Comparison of ENCODE assay signal across 12 cellular contexts in the genomic region with DNA sequence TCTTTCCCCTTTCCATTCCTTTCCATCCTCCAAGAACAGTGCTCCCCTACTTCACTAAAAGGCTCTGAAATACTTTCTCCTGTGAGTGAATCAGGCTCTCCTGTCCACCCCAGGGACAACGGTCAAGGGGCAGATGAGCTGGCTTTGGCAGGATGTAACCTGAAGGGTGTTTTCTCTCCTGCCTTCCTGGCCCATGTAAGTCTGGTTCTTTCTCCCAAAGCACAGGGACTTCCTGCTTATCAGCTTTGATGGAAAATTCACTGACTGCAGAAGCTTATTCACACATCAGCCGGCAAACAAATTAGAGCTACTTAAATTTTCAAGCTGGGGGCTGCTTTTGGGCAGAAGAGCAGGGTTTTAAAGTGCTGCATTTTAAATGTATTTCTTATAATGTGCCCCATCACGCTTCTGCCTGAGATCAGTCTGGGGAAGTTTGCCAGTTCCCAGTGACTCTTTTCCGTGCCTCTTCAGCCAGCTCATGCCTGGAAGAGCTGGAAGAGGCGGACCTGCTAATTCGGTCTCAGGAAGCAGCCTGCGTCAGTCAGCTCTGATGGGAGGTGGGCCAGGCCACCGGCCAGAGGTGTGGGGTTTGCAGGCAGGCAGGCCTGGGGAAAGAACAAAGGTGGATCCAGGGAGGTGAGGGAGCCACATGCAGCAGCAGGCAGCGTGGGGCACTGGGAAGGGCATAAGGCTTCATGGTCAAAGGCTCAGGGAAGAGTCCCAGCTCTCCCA.
A peak's percentile ranks its signal among the peaks of the same experiment; 100 is the strongest.
DNase-seq lines count a peak whose midpoint lies in the region; ATAC-seq and TF ChIP-seq lines count a peak whose summit lies in the region.
"Had no signal": no experiment of that assay in that cellular context is flagged by ENCODE, and none has a peak within 500 bp of the region (broad histone marks: within the 10 kb centered on the region; RNA-seq: fewer than 3 reads in every experiment).

No MANE protein-coding gene starts in this region.

- no peak for ATAC-seq in GM18498 (IDR thresholded peaks at IDR 0.05; ENCODE audit: unreplicated experiment)
- ATAC-seq in upper lobe of right lung, result no peak

- TF ChIP-seq CTCF in VCaP (conservative IDR thresholded peaks at IDR 0.05), result no peak
- no peak for TF ChIP-seq CTCF in fibroblast of the aortic adventitia (IDR thresholded peaks at IDR 0.05; ENCODE audit: insufficient read depth, low read length)
- TF ChIP-seq CTCF in upper lobe of right lung (IDR thresholded peaks at IDR 0.05), result no peak

- no peaks in the 10 kb centered on the region for H3K9me3 ChIP-seq in upper lobe of right lung
- H3K9me3 ChIP-seq: pancreas had no signal

- H3K4me3 ChIP-seq in fibroblast of the aortic adventitia (ENCODE audit: low read depth, low read length) (no peak overlapping the region), upper lobe of right lung (no peak overlapping the region)
- H3K4me3 ChIP-seq: pancreas had no signal

- H3K27ac ChIP-seq in VCaP (peak overlapping the region; percentile 56), upper lobe of right lung (no peak overlapping the region)
- H3K27ac ChIP-seq: C4-2B, KMS-11, pancreas had no signal

- H3K27me3 ChIP-seq in upper lobe of right lung, result no peaks in the 10 kb centered on the region
- H3K27me3 ChIP-seq: pancreas had no signal

- H3K4me1 ChIP-seq in upper lobe of right lung, result no peaks in the 10 kb centered on the region
- H3K4me1 ChIP-seq: pancreas had no signal

- DNase-seq in EL (peak; percentile 9), fibroblast of the aortic adventitia (ENCODE audit: low read depth) (peak; percentile 79), occipital lobe (lab: John Stamatoyannopoulos, UW) (peak; percentile 40), upper lobe of right lung (no peak), ecto neural progenitor cell (ENCODE audit: low spot score) (no peak)
- no peak for DNase-seq in effector CD4-positive, alpha-beta T cell
- DNase-seq: NCI-H524 treated with DMSO at 0.1 percent for 48 hours, pancreas had no signal

- intact Hi-C loops in upper lobe of right lung (cut with DNase I), result no loop called here

- H3K36me3 ChIP-seq in upper lobe of right lung, result no peaks in the 10 kb centered on the region
- H3K36me3 ChIP-seq: pancreas had no signal

Comparison
In these comparisons a context has a peak if more than half of its experiments do, and no peak if none do; other contexts are left out.
1. DNase-seq: peak in EL (single experiment), fibroblast of the aortic adventitia (single experiment) and occipital lobe (single experiment); none in upper lobe of right lung (single experiment), ecto neural progenitor cell (single experiment) and effector CD4-positive, alpha-beta T cell (single experiment).